In genomic region chr2:26997394-26997793, GRCh38 we compare ENCODE assay signal across 27 cellular contexts. TPM values are rescaled to one million over a fixed set of nuclear protein-coding genes. Genes with fewer than 3 reads are reported as not detected.
DNase-seq lines count a peak whose midpoint lies in the region; ATAC-seq, FAIRE-seq and TF ChIP-seq lines count a peak whose summit lies in the region.
"Had no signal": no experiment of that assay in that cellular context is flagged by ENCODE, and none has a peak within 500 bp of the region (broad histone marks: within the 10 kb centered on the region; RNA-seq: fewer than 3 reads in every experiment).

No MANE protein-coding gene starts in this region.

- no peaks in the 10 kb centered on the region for H3K79me1 ChIP-seq in trophoblast cell (ENCODE audit: low read length)

- no peak overlapping the region for H3K27ac Mint-ChIP-seq in osteocyte (ENCODE audit: unreplicated experiment)
- H3K27ac Mint-ChIP-seq: CD4-positive, alpha-beta T cell; CD8-positive, alpha-beta memory T cell; HFFc6 had no signal

- H4K91ac ChIP-seq in trophoblast cell (ENCODE audit: low read depth, low read length): no peak overlapping the region

- no peaks in the 10 kb centered on the region for H3K4me1 Mint-ChIP-seq in osteocyte (ENCODE audit: unreplicated experiment)
- H3K4me1 Mint-ChIP-seq: CD8-positive, alpha-beta memory T cell had no signal

- H3K4me3 Mint-ChIP-seq in osteocyte (ENCODE audit: unreplicated experiment): no peak overlapping the region
- H3K4me3 Mint-ChIP-seq: CD14-positive monocyte; CD4-positive, alpha-beta T cell; CD8-positive, alpha-beta memory T cell; HFFc6 had no signal

- no peak overlapping the region for H3K14ac ChIP-seq in trophoblast cell (ENCODE audit: low read length)

- H3K4me2 ChIP-seq in HepG2 (ENCODE audit: low read depth, low read length) (no peak overlapping the region), trophoblast cell (ENCODE audit: low read length) (no peak overlapping the region), MM.1S (ENCODE audit: low read depth, low read length) (no peak overlapping the region)
- H3K4me2 ChIP-seq: A549; BLaER1 treated with 17β-estradiol and CSF1 and Interleukin-3, amounts not matched to agents 10 nM and 100 nM had no signal

- H2BK5ac ChIP-seq in trophoblast cell (ENCODE audit: low read depth, low read length, poor library complexity): no peak overlapping the region

- no peak overlapping the region for H3K23ac ChIP-seq in trophoblast cell (ENCODE audit: low read length)

- CTCF ChIA-PET in HepG2 (lab: Yijun Ruan, JAX; ENCODE audit: low intra/inter-chr PET ratio, low total read pairs): no interaction called here

- no peak overlapping the region for H4K8ac ChIP-seq in trophoblast cell (ENCODE audit: low read depth, low read length)

- H3K79me2 ChIP-seq in HepG2 (ENCODE audit: insufficient read depth, low read length): no peaks in the 10 kb centered on the region
- H3K79me2 ChIP-seq in trophoblast cell (ENCODE audit: control insufficient read depth, insufficient read depth, low read length, poor library complexity): no peaks in the 10 kb centered on the region
- no peaks in the 10 kb centered on the region for H3K79me2 ChIP-seq in MM.1S (ENCODE audit: low read length)

- DNase-seq in HepG2 (ENCODE audit: low spot score) (no peak), right lobe of liver (no peak), islet precursor cell (peak; percentile 67), trophoblast cell (peak; percentile 91 to 95), GF-D8 (lab: John Stamatoyannopoulos, UW) (no peak), MM.1S (no peak), osteocyte (ENCODE audit: extremely low spot score, unreplicated experiment) (no peak)
- DNase-seq: 8988T; ACHN; AML-193; BE2C; CD4-positive, alpha-beta T cell; CD8-positive, alpha-beta memory T cell; DMS 273 treated with DMSO at 0.1 percent for 48 hours; DMS53; DMS79 treated with DMSO at 0.1 percent for 48 hours; GM23248; HFFc6 had no signal

- H3K9ac ChIP-seq in HepG2 (ENCODE audit: insufficient read depth, low read depth, low read length) (no peak overlapping the region), trophoblast cell (ENCODE audit: low read length) (no peak overlapping the region), MM.1S (ENCODE audit: low read length) (no peak overlapping the region)
- H3K9ac ChIP-seq: BLaER1 treated with 17β-estradiol and CSF1 and Interleukin-3, amounts not matched to agents 10 nM and 100 nM; GM23248 had no signal

- H2BK12ac ChIP-seq in trophoblast cell (ENCODE audit: low read length): no peak overlapping the region

- H3K4ac ChIP-seq in trophoblast cell (ENCODE audit: low read depth, low read length): no peak overlapping the region

- no peak overlapping the region for H4K12ac ChIP-seq in trophoblast cell (ENCODE audit: low read depth, low read length)

- in situ Hi-C loops in HepG2 (cut with HindIII; ENCODE audit: extremely low pct_ligation_motif_present, low pct_unique_long_range_greater_than_20kb): no loop called here

- BruUV-seq in HepG2 (replicated peaks; lab: Mats Ljungman, UMichigan): no TSS peak

- TF ChIP-seq EP300 in HepG2 (IDR thresholded peaks at IDR 0.05; ENCODE audit: low read depth in 2 of 2, low read length in 2 of 2): no peak
- TF ChIP-seq EP300 in HepG2 (CRISPR knock-in tag; IDR thresholded peaks at IDR 0.05; ENCODE audit: borderline replicate concordance): no peak

- H3K18ac ChIP-seq in trophoblast cell (ENCODE audit: low read length): no peak overlapping the region

- H3K36me3 ChIP-seq in HepG2 (replicated peaks in 1 of 2; ENCODE audit: control insufficient read depth in 1 of 2, insufficient read depth in 2 of 2, low read length in 2 of 2) (no peaks in the 10 kb centered on the region), right lobe of liver (no peaks in the 10 kb centered on the region), trophoblast cell (ENCODE audit: control insufficient read depth in 1 of 2, insufficient read depth in 2 of 2, low read length in 2 of 2) (no peaks in the 10 kb centered on the region), MM.1S (replicated peaks; ENCODE audit: insufficient read depth, low read length) (no peaks in the 10 kb centered on the region)
- H3K36me3 ChIP-seq: BE2C; BLaER1 treated with 17β-estradiol and CSF1 and Interleukin-3, amounts not matched to agents 10 nM and 100 nM; HAP-1 had no signal

- no peaks in the 10 kb centered on the region for H3K9me3 ChIP-seq in HepG2 (ENCODE audit: low read length)
- H3K9me3 ChIP-seq in right lobe of liver: no peaks in the 10 kb centered on the region
- H3K9me3 ChIP-seq in trophoblast cell (ENCODE audit: insufficient read depth, low read depth, low read length): no peaks in the 10 kb centered on the region
- H3K9me3 ChIP-seq in MM.1S (replicated peaks; ENCODE audit: insufficient read depth, low read length): no peaks in the 10 kb centered on the region
- H3K9me3 ChIP-seq: A549; BE2C; BLaER1 treated with 17β-estradiol and CSF1 and Interleukin-3, amounts not matched to agents 10 nM and 100 nM; HAP-1 had no signal

- H3K27me3 ChIP-seq in HepG2 (ENCODE audit: control insufficient read depth in 1 of 2, insufficient read depth in 2 of 2, low read length in 2 of 2): peaks cover 0 to 8% of the 10 kb centered on the region in 2 experiments; a peak in 1 of 5 replicates
- no peaks in the 10 kb centered on the region for H3K27me3 ChIP-seq in right lobe of liver
- H3K27me3 ChIP-seq in trophoblast cell (ENCODE audit: insufficient read depth, low read length): no peaks in the 10 kb centered on the region
- no peaks in the 10 kb centered on the region for H3K27me3 ChIP-seq in MM.1S (replicated peaks; ENCODE audit: insufficient read depth, low read length)
- H3K27me3 ChIP-seq: BE2C; BLaER1 treated with 17β-estradiol and CSF1 and Interleukin-3, amounts not matched to agents 10 nM and 100 nM had no signal

- TF ChIP-seq POLR2A in HepG2 (IDR thresholded peaks at IDR 0.05; ENCODE audit: insufficient read depth in 1 of 2, low read depth in 2 of 2, low read length in 2 of 2): no peak
- TF ChIP-seq POLR2A in right lobe of liver (IDR thresholded peaks at IDR 0.05): no peak

- peaks cover 3% of the 10 kb centered on the region for H3K27me3 Mint-ChIP-seq in osteocyte (ENCODE audit: unreplicated experiment)

- no peaks in the 10 kb centered on the region for H3K9me3 Mint-ChIP-seq in osteocyte (ENCODE audit: unreplicated experiment)
- H3K9me3 Mint-ChIP-seq: CD4-positive, alpha-beta T cell; CD8-positive, alpha-beta memory T cell; HFFc6 had no signal

- 12% methylated on average over 10 of the region's 10 CpGs for WGBS in HepG2 (ENCODE audit: low lambda C conversion rate)
- WGBS in right lobe of liver (ENCODE audit: insufficient coverage, low coverage, low lambda C conversion rate, missing lambda C conversion rate): 84% methylated on average over 4 of the region's 10 CpGs
- no CpG with 5 or more reads among the region's 10 CpGs for WGBS in trophoblast cell (ENCODE audit: extremely low coverage, insufficient coverage, insufficient read length)

- intact Hi-C loops in HepG2 (cut with micrococcal nuclease; ENCODE audit: unreplicated experiment) (no loop called here), right lobe of liver (cut with DNase I) (no loop called here)

- H3K36me3 Mint-ChIP-seq in osteocyte (ENCODE audit: unreplicated experiment): no peaks in the 10 kb centered on the region
- H3K36me3 Mint-ChIP-seq: CD14-positive monocyte had no signal

- no peak overlapping the region for H3K4me3 ChIP-seq in HepG2 (replicated peaks in 1 of 3; ENCODE audit: insufficient read depth in 1 of 3, low read depth in 2 of 3, low read length in 3 of 3)
- no peak overlapping the region for H3K4me3 ChIP-seq in right lobe of liver
- no peak overlapping the region for H3K4me3 ChIP-seq in trophoblast cell (ENCODE audit: low read depth, low read length)
- H3K4me3 ChIP-seq in MM.1S (ENCODE audit: low read length): no peak overlapping the region
- H3K4me3 ChIP-seq: A549; BLaER1 treated with 17β-estradiol and CSF1 and Interleukin-3, amounts not matched to agents 10 nM and 100 nM; GM12878; GM23248; HAP-1 had no signal

- POLR2A ChIA-PET in HepG2 (lab: Yijun Ruan, JAX): no interaction called here

- TF ChIP-seq CTCF in HepG2 (CRISPR knock-in tag; IDR thresholded peaks at IDR 0.05) (no peak), right lobe of liver (IDR thresholded peaks at IDR 0.05) (no peak), MM.1S (IDR thresholded peaks at IDR 0.05; ENCODE audit: low read length) (no peak), osteocyte (IDR thresholded peaks at IDR 0.05) (no peak)

- no peaks in the 10 kb centered on the region for H4K20me1 ChIP-seq in HepG2 (ENCODE audit: insufficient read depth, low read length)
- H4K20me1 ChIP-seq in MM.1S (ENCODE audit: insufficient read depth, low read length): no peaks in the 10 kb centered on the region

- no peaks in the 10 kb centered on the region for H3F3A ChIP-seq in MM.1S (ENCODE audit: insufficient read depth, low read length)

- H3K9me2 ChIP-seq in MM.1S (replicated peaks; ENCODE audit: insufficient read depth, low read length): no peaks in the 10 kb centered on the region

- H3K27ac ChIP-seq in HepG2 (ENCODE audit: extremely low read length, insufficient read depth, low read length) (no peak overlapping the region), right lobe of liver (no peak overlapping the region), trophoblast cell (ENCODE audit: low read depth, low read length) (no peak overlapping the region), MM.1S (ENCODE audit: low read length) (no peak overlapping the region)
- H3K27ac ChIP-seq: A549; BLaER1 treated with 17β-estradiol and CSF1 and Interleukin-3, amounts not matched to agents 10 nM and 100 nM; GM23248 had no signal

- H3K4me1 ChIP-seq in HepG2 (ENCODE audit: insufficient read depth, low read length) (no peaks in the 10 kb centered on the region), right lobe of liver (peaks cover 0 to 7% (median under 1%) of the 10 kb centered on the region in 4 donors), trophoblast cell (ENCODE audit: control insufficient read depth in 1 of 2, insufficient read depth in 2 of 2, low read length in 2 of 2) (no peaks in the 10 kb centered on the region), MM.1S (ENCODE audit: low read length) (no peaks in the 10 kb centered on the region)
- H3K4me1 ChIP-seq: BE2C, HAP-1 had no signal

- no peak overlapping the region for H2AK5ac ChIP-seq in trophoblast cell (ENCODE audit: low read length)

- H2AFZ ChIP-seq in HepG2 (ENCODE audit: low read length): no peak overlapping the region
- H2AFZ ChIP-seq in trophoblast cell (ENCODE audit: insufficient read depth, low read length, poor library complexity): no peak overlapping the region
- H2AFZ ChIP-seq in MM.1S (ENCODE audit: low read length): no peak overlapping the region
- H2AFZ ChIP-seq: GM23248 had no signal

- H2BK120ac ChIP-seq in trophoblast cell (ENCODE audit: insufficient read depth, low read length, poor library complexity): no peak overlapping the region

- peak; percentile 65 for ATAC-seq in HepG2
- no peak for ATAC-seq in right lobe of liver
- ATAC-seq: A549, GM12878 had no signal

- no peak for TF ChIP-seq RAD21 in HepG2 (CRISPR knock-in tag; IDR thresholded peaks at IDR 0.05)

- peak; percentile 39 for FAIRE-seq in HepG2 (lab: Jason Lieb, UNC)
- FAIRE-seq: A549, D721Med, G401.6, GM12878, GM19239, H54 had no signal

RNA-seq across cellular contexts. Expression of gene MAPRE3, which starts 27.0 kb away (rescaled TPM):
- total RNA-seq in HepG2 (2016; rRNA removed; fragmentation: Illumina TruSeq; extraction: Trizol) (0.20 and 0.31 TPM in 2 replicates), right lobe of liver (10 to 100 TPM; 13.7 to 22.3 (median 17.3) TPM), osteocyte (9.4 and 9.5 TPM in 2 replicates)
- 0.18 TPM in 1 of 2 replicates, not detected in the other for total RNA-seq in HepG2 (2016; cell fraction: cytosol; rRNA removed; fragmentation: Illumina TruSeq; extraction: Trizol; ENCODE audit: low read depth)
- 0.15 and 0.19 TPM in 2 replicates for total RNA-seq in HepG2 (2016; cell fraction: insoluble cytoplasmic fraction; rRNA removed; fragmentation: Illumina TruSeq; extraction: Trizol)
- total RNA-seq in HepG2 (2016; cell fraction: membrane; rRNA removed; fragmentation: Illumina TruSeq; extraction: Trizol): 0.15 and 0.24 TPM in 2 replicates
- 0.60 and 0.99 TPM in 2 replicates for total RNA-seq in HepG2 (2016; cell fraction: nucleus; rRNA removed; fragmentation: Illumina TruSeq; extraction: Trizol)
- polyA plus RNA-seq in HepG2 (2011; rRNA removed): 0.73 and 0.91 TPM in 2 replicates
- polyA plus RNA-seq in HepG2 (2011; cell fraction: cytosol; rRNA removed): 0.34 and 0.65 TPM in 2 replicates
- 3.3 and 5.1 TPM in 2 replicates for polyA plus RNA-seq in HepG2 (2011; cell fraction: nucleus; rRNA removed)
- polyA plus RNA-seq in HepG2 (2012): 0.91 and 2.1 TPM in 2 replicates
- polyA plus RNA-seq in HepG2 (2016; cell fraction: cytosol; fragmentation: Illumina TruSeq; extraction: Trizol; ENCODE audit: low read depth): 0.11 and 0.17 TPM in 2 replicates
- polyA plus RNA-seq in HepG2 (2016; cell fraction: insoluble cytoplasmic fraction; fragmentation: Illumina TruSeq; extraction: Trizol; ENCODE audit: low read depth): 0.59 and 0.88 TPM in 2 replicates
- polyA plus RNA-seq in HepG2 (2016; cell fraction: membrane; fragmentation: Illumina TruSeq; extraction: Trizol; ENCODE audit: low read depth): 0.28 and 0.30 TPM in 2 replicates
- polyA plus RNA-seq in HepG2 (2016; cell fraction: nucleus; fragmentation: Illumina TruSeq; extraction: Trizol; ENCODE audit: insufficient read depth, low read depth): 1.8 and 2.0 TPM in 2 replicates
- 0.44 and 3.1 TPM in 2 replicates for polyA minus RNA-seq in HepG2 (2011; rRNA and poly(A)+ RNA removed; ENCODE audit: low replicate concordance)
- polyA minus RNA-seq in HepG2 (2011; cell fraction: cytosol; rRNA and poly(A)+ RNA removed): 0.69 TPM in 1 of 2 replicates, not detected in the other
- 0.99 TPM in 1 of 2 replicates, not detected in the other for polyA minus RNA-seq in HepG2 (2011; cell fraction: nucleus; rRNA and poly(A)+ RNA removed)
- 5.8 and 6.8 TPM in 2 replicates for polyA plus RNA-seq in trophoblast cell (2013)

RNA-seq across cellular contexts. Expression of gene TMEM214, which starts 35.4 kb away (rescaled TPM):
- total RNA-seq in HepG2 (2016; rRNA removed; fragmentation: Illumina TruSeq; extraction: Trizol): 28.0 and 58.3 TPM in 2 replicates
- total RNA-seq in HepG2 (2016; cell fraction: cytosol; rRNA removed; fragmentation: Illumina TruSeq; extraction: Trizol; ENCODE audit: low read depth): 13.7 and 15.2 TPM in 2 replicates
- 22.8 and 61.4 TPM in 2 replicates for total RNA-seq in HepG2 (2016; cell fraction: insoluble cytoplasmic fraction; rRNA removed; fragmentation: Illumina TruSeq; extraction: Trizol)
- 24.2 and 24.6 TPM in 2 replicates for total RNA-seq in HepG2 (2016; cell fraction: membrane; rRNA removed; fragmentation: Illumina TruSeq; extraction: Trizol)
- 65.4 and 81.2 TPM in 2 replicates for total RNA-seq in HepG2 (2016; cell fraction: nucleus; rRNA removed; fragmentation: Illumina TruSeq; extraction: Trizol)
- polyA plus RNA-seq in HepG2 (2011; rRNA removed): 132 and 137 TPM in 2 replicates
- polyA plus RNA-seq in HepG2 (2011; cell fraction: cytosol; rRNA removed): 96.3 and 120 TPM in 2 replicates
- polyA plus RNA-seq in HepG2 (2011; cell fraction: nucleus; rRNA removed): 355 and 421 TPM in 2 replicates
- polyA plus RNA-seq in HepG2 (2012): 76.8 and 81.7 TPM in 2 replicates
- polyA plus RNA-seq in HepG2 (2016; cell fraction: cytosol; fragmentation: Illumina TruSeq; extraction: Trizol; ENCODE audit: low read depth): 15.5 and 16.9 TPM in 2 replicates
- polyA plus RNA-seq in HepG2 (2016; cell fraction: insoluble cytoplasmic fraction; fragmentation: Illumina TruSeq; extraction: Trizol; ENCODE audit: low read depth): 43.0 and 58.5 TPM in 2 replicates
- 30.0 and 37.0 TPM in 2 replicates for polyA plus RNA-seq in HepG2 (2016; cell fraction: membrane; fragmentation: Illumina TruSeq; extraction: Trizol; ENCODE audit: low read depth)
- polyA plus RNA-seq in HepG2 (2016; cell fraction: nucleus; fragmentation: Illumina TruSeq; extraction: Trizol; ENCODE audit: insufficient read depth, low read depth): 188 and 192 TPM in 2 replicates
- 248 and 683 TPM in 2 replicates for polyA minus RNA-seq in HepG2 (2011; rRNA and poly(A)+ RNA removed; ENCODE audit: low replicate concordance)
- 150 and 151 TPM in 2 replicates for polyA minus RNA-seq in HepG2 (2011; cell fraction: cytosol; rRNA and poly(A)+ RNA removed)
- 219 and 243 TPM in 2 replicates for polyA minus RNA-seq in HepG2 (2011; cell fraction: nucleus; rRNA and poly(A)+ RNA removed)
- 10 to 100 TPM; 29.1 to 62.7 (median 50.0) TPM for total RNA-seq in right lobe of liver
- 108 and 120 TPM in 2 replicates for polyA plus RNA-seq in trophoblast cell (2013)
- 116 and 118 TPM in 2 replicates for total RNA-seq in osteocyte

RNA-seq across cellular contexts. Expression of gene AGBL5, which starts 54.1 kb away (rescaled TPM):
- total RNA-seq in HepG2 (2016; rRNA removed; fragmentation: Illumina TruSeq; extraction: Trizol) (48.6 and 55.9 TPM in 2 replicates), right lobe of liver (1 to 10 TPM; 3.9 to 7.4 (median 6.4) TPM), osteocyte (23.4 and 23.9 TPM in 2 replicates)
- 148 and 152 TPM in 2 replicates for total RNA-seq in HepG2 (2016; cell fraction: cytosol; rRNA removed; fragmentation: Illumina TruSeq; extraction: Trizol; ENCODE audit: low read depth)
- 39.9 and 57.5 TPM in 2 replicates for total RNA-seq in HepG2 (2016; cell fraction: insoluble cytoplasmic fraction; rRNA removed; fragmentation: Illumina TruSeq; extraction: Trizol)
- total RNA-seq in HepG2 (2016; cell fraction: membrane; rRNA removed; fragmentation: Illumina TruSeq; extraction: Trizol): 249 and 253 TPM in 2 replicates
- 22.8 and 23.0 TPM in 2 replicates for total RNA-seq in HepG2 (2016; cell fraction: nucleus; rRNA removed; fragmentation: Illumina TruSeq; extraction: Trizol)
- polyA plus RNA-seq in HepG2 (2011; rRNA removed): 63.6 and 73.3 TPM in 2 replicates
- polyA plus RNA-seq in HepG2 (2011; cell fraction: cytosol; rRNA removed): 65.6 and 84.8 TPM in 2 replicates
- polyA plus RNA-seq in HepG2 (2011; cell fraction: nucleus; rRNA removed): 45.3 and 47.1 TPM in 2 replicates
- polyA plus RNA-seq in HepG2 (2012): 36.8 and 51.0 TPM in 2 replicates
- polyA plus RNA-seq in HepG2 (2016; cell fraction: cytosol; fragmentation: Illumina TruSeq; extraction: Trizol; ENCODE audit: low read depth): 247 and 251 TPM in 2 replicates
- polyA plus RNA-seq in HepG2 (2016; cell fraction: insoluble cytoplasmic fraction; fragmentation: Illumina TruSeq; extraction: Trizol; ENCODE audit: low read depth): 54.3 and 66.5 TPM in 2 replicates
- polyA plus RNA-seq in HepG2 (2016; cell fraction: membrane; fragmentation: Illumina TruSeq; extraction: Trizol; ENCODE audit: low read depth): 277 and 306 TPM in 2 replicates
- polyA plus RNA-seq in HepG2 (2016; cell fraction: nucleus; fragmentation: Illumina TruSeq; extraction: Trizol; ENCODE audit: insufficient read depth, low read depth): 44.5 and 47.6 TPM in 2 replicates
- polyA minus RNA-seq in HepG2 (2011; rRNA and poly(A)+ RNA removed; ENCODE audit: low replicate concordance): 109 and 147 TPM in 2 replicates
- 32.5 and 36.6 TPM in 2 replicates for polyA minus RNA-seq in HepG2 (2011; cell fraction: cytosol; rRNA and poly(A)+ RNA removed)
- polyA minus RNA-seq in HepG2 (2011; cell fraction: nucleus; rRNA and poly(A)+ RNA removed): 26.1 and 37.3 TPM in 2 replicates
- polyA plus RNA-seq in trophoblast cell (2013): 24.8 and 25.8 TPM in 2 replicates

Comparison
In these comparisons a context has a peak if more than half of its experiments do, and no peak if none do; other contexts are left out.
1. DNase-seq: peak in islet precursor cell (single experiment) and trophoblast cell (2 of 2); none in HepG2 (single experiment), right lobe of liver (0 of 3), GF-D8 (single experiment), MM.1S (single experiment) and osteocyte (single experiment).